In genomic region chr4:174457468-174457867, GRCh38 we compare ENCODE assay signal across 22 cellular contexts.
DNase-seq lines count a peak whose midpoint lies in the region; ATAC-seq and TF ChIP-seq lines count a peak whose summit lies in the region.
"Had no signal": no experiment of that assay in that cellular context is flagged by ENCODE, and none has a peak within 500 bp of the region (broad histone marks: within the 10 kb centered on the region; RNA-seq: fewer than 3 reads in every experiment).

No MANE protein-coding gene starts in this region.

- H3K36me3 Mint-ChIP-seq in neural progenitor cell, result no peaks in the 10 kb centered on the region
- H3K36me3 Mint-ChIP-seq: CD4-positive, alpha-beta memory T cell had no signal

- H3K4me1 Mint-ChIP-seq in neural progenitor cell, result no peaks in the 10 kb centered on the region
- H3K4me1 Mint-ChIP-seq: CD4-positive, alpha-beta memory T cell had no signal

- H4K20me1 ChIP-seq in Loucy (ENCODE audit: insufficient read depth, low read length, poor library complexity, severe bottlenecking) (no peaks in the 10 kb centered on the region), neural progenitor cell (ENCODE audit: low read depth) (no peaks in the 10 kb centered on the region)
- H4K20me1 ChIP-seq: BLaER1 had no signal

- no peak overlapping the region for H3K4me2 ChIP-seq in Loucy (ENCODE audit: low read depth, low read length, poor library complexity, severe bottlenecking)
- H3K4me2 ChIP-seq in neural progenitor cell, result no peak overlapping the region
- H3K4me2 ChIP-seq: BLaER1, KMS-11 had no signal

- ATAC-seq in GM18873 (IDR thresholded peaks at IDR 0.05; ENCODE audit: low FRiP score, unreplicated experiment) (no peak), HG02970 (IDR thresholded peaks at IDR 0.05; ENCODE audit: low FRiP score, unreplicated experiment) (no peak)
- ATAC-seq: GM12878, Right ventricle myocardium inferior had no signal

- H3F3A ChIP-seq in Loucy (ENCODE audit: low read depth), result no peaks in the 10 kb centered on the region
- H3F3A ChIP-seq in neural progenitor cell (ENCODE audit: low read depth), result no peaks in the 10 kb centered on the region

- peak; percentile 84 for DNase-seq in fibroblast of the aortic adventitia (ENCODE audit: low read depth)
- DNase-seq in neural progenitor cell (ENCODE audit: low spot score), result no peak
- no peak for DNase-seq in tibial artery
- DNase-seq in HCEC 1CT, result no peak
- no peak for DNase-seq in NCI-H2029 (lab: John Stamatoyannopoulos, UW)
- DNase-seq: Calu3; CD4-positive, alpha-beta memory T cell; DMS53; EL; H7; MM.1S; NCI-H1092 treated with DMSO at 0.1 percent for 48 hours; NCI-H146; NCI-H2081; NK-92 treated with Interleukin-12 subunit alpha and Interleukin-12 subunit beta, amount 100 ng/mL, for 24 hours had no signal

- H3K9me3 ChIP-seq in Loucy (ENCODE audit: insufficient read depth, low read depth, low read length), result no peaks in the 10 kb centered on the region
- H3K9me3 ChIP-seq in neural progenitor cell (ENCODE audit: low read depth), result no peaks in the 10 kb centered on the region
- H3K9me3 ChIP-seq in tibial artery, result no peaks in the 10 kb centered on the region
- H3K9me3 ChIP-seq: BLaER1 had no signal

- H3K27ac ChIP-seq in neural progenitor cell (no peak overlapping the region), tibial artery (peak overlapping the region; percentile 22 to 46)
- H3K27ac ChIP-seq: BLaER1, KMS-11 had no signal

- H3K9me2 ChIP-seq in Loucy (replicated peaks; ENCODE audit: low read depth, low read length), result no peaks in the 10 kb centered on the region

- no peak overlapping the region for H3K4me3 Mint-ChIP-seq in neural progenitor cell
- H3K4me3 Mint-ChIP-seq: CD4-positive, alpha-beta memory T cell had no signal

- no peaks in the 10 kb centered on the region for H3K36me3 ChIP-seq in Loucy (ENCODE audit: insufficient read depth, low read length)
- no peaks in the 10 kb centered on the region for H3K36me3 ChIP-seq in neural progenitor cell
- H3K36me3 ChIP-seq in tibial artery, result no peaks in the 10 kb centered on the region
- H3K36me3 ChIP-seq: BLaER1 had no signal

- H3K9me3 Mint-ChIP-seq in neural progenitor cell, result no peaks in the 10 kb centered on the region

- H3K4me3 ChIP-seq in Loucy (ENCODE audit: low read length, poor library complexity, severe bottlenecking), result no peak overlapping the region
- H3K4me3 ChIP-seq in fibroblast of the aortic adventitia (ENCODE audit: low read depth, low read length), result no peak overlapping the region
- no peak overlapping the region for H3K4me3 ChIP-seq in neural progenitor cell
- no peak overlapping the region for H3K4me3 ChIP-seq in tibial artery
- H3K4me3 ChIP-seq: BLaER1, GM12878 had no signal

- H3K9ac ChIP-seq in Loucy (ENCODE audit: low read depth, low read length, poor library complexity, severe bottlenecking) (no peak overlapping the region), neural progenitor cell (no peak overlapping the region)
- H3K9ac ChIP-seq: BLaER1, KMS-11 had no signal

- H3K4me1 ChIP-seq in Loucy (ENCODE audit: insufficient read depth, low read length, poor library complexity, severe bottlenecking), result no peaks in the 10 kb centered on the region
- no peaks in the 10 kb centered on the region for H3K4me1 ChIP-seq in neural progenitor cell
- H3K4me1 ChIP-seq in tibial artery, result peaks cover 0 to 33% (median 2%) of the 10 kb centered on the region in 4 donors
- H3K4me1 ChIP-seq: BLaER1 had no signal

- H3K27me3 Mint-ChIP-seq in neural progenitor cell (ENCODE audit: insufficient read depth, low read depth), result no peaks in the 10 kb centered on the region
- H3K27me3 Mint-ChIP-seq: CD4-positive, alpha-beta memory T cell had no signal

- no peak for TF ChIP-seq CTCF in Loucy (conservative IDR thresholded peaks at IDR 0.05; ENCODE audit: low read length)
- no peak for TF ChIP-seq CTCF in fibroblast of the aortic adventitia (IDR thresholded peaks at IDR 0.05; ENCODE audit: insufficient read depth, low read length)
- no peak for TF ChIP-seq CTCF in neural progenitor cell (IDR thresholded peaks at IDR 0.05)
- TF ChIP-seq CTCF in tibial artery (IDR thresholded peaks at IDR 0.05), result no peak

- no peak overlapping the region for H3K27ac Mint-ChIP-seq in neural progenitor cell
- H3K27ac Mint-ChIP-seq: CD4-positive, alpha-beta memory T cell had no signal

- intact Hi-C loops in tibial artery (cut with DNase I; ENCODE audit: low total_unique reads), result no loop called here

- H3K79me2 ChIP-seq in Loucy (ENCODE audit: insufficient read depth, low read length), result no peaks in the 10 kb centered on the region
- H3K79me2 ChIP-seq in neural progenitor cell (ENCODE audit: low read depth), result no peaks in the 10 kb centered on the region

- no peaks in the 10 kb centered on the region for H3K27me3 ChIP-seq in Loucy (ENCODE audit: insufficient read depth, low read length, poor library complexity, severe bottlenecking)
- H3K27me3 ChIP-seq in neural progenitor cell, result no peaks in the 10 kb centered on the region
- no peaks in the 10 kb centered on the region for H3K27me3 ChIP-seq in tibial artery
- H3K27me3 ChIP-seq: BLaER1 had no signal

- H2AFZ ChIP-seq in Loucy (ENCODE audit: low read length) (peak overlapping the region; percentile 13; the same call in 1 of the 2 replicates), neural progenitor cell (replicated peaks) (peak overlapping the region; percentile 23)
